ENCODE assay signal across 28 cellular contexts in the genomic region with DNA sequence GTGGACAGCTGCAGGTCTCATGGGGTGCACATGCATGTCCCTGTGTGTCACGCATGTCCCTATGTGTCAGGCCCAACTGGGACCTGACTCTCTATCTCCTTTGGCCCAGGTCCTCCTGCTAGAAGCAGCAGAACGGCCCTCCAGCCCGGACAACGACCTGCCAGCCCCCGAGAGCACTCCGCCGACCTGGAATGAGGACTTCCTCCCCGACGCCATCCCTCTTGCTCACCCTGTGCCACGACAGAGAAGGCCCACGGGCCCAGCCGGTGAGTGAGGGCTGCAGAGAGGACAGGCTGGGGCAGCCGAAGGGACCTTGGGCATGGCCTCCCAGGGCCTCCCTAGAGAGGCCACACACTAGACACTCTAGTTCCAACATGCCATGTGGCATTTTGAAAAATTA.
"Had no signal": no experiment of that assay in that cellular context is flagged by ENCODE, and none has a peak within 500 bp of the region (broad histone marks: within the 10 kb centered on the region; RNA-seq: fewer than 3 reads in every experiment).

No MANE protein-coding gene starts in this region.

- H3K4me3 Mint-ChIP-seq: immature natural killer cell; naive thymus-derived CD8-positive, alpha-beta T cell; nephron; neural crest cell; stimulated activated naive B cell treated with anti-CD40 and anti-IgM and Interleukin-4, amounts not matched to agents 10 μg/mL and 1 μg/mL and 100 μg/mL, for 72 hours had no signal

- H3K27ac ChIP-seq: lower lobe of right lung, neutrophil, ovary, right atrium auricular region, skin epidermis, stomach, testis, thyroid gland, transverse colon, upper lobe of left lung, vagina had no signal

- H3K36me3 Mint-ChIP-seq: immature natural killer cell; naive thymus-derived CD8-positive, alpha-beta T cell; stimulated activated naive B cell treated with anti-CD40 and anti-IgM and Interleukin-4, amounts not matched to agents 10 μg/mL and 1 μg/mL and 100 μg/mL, for 72 hours had no signal

- H3K9me3 ChIP-seq: lower lobe of right lung, neutrophil, ovary, right atrium auricular region, stomach, testis, thyroid gland, transverse colon, upper lobe of left lung, vagina had no signal

- H3K27me3 Mint-ChIP-seq: progenitor cell of endocrine pancreas had no signal

- H3K36me3 ChIP-seq: lower lobe of right lung, neutrophil, ovary, right atrium auricular region, stomach, thyroid gland, transverse colon, upper lobe of left lung, vagina had no signal

- DNase-seq: hypothalamus; immature natural killer cell; islet precursor cell; lower lobe of right lung; mammary epithelial cell; mesenchymal stem cell; naive thymus-derived CD8-positive, alpha-beta T cell; occipital lobe; ovary; stimulated activated CD4-positive, alpha-beta T cell treated with anti-CD3 and anti-CD28 coated beads, Interleukin-12 subunit alpha, Interleukin-12 subunit beta, amount 100 ng/mL, for 4 hours; stimulated activated CD4-positive, alpha-beta T cell treated with anti-CD3 and anti-CD28 coated beads, Interleukin-15, amount 100 ng/mL, for 24 hours; stimulated activated CD4-positive, alpha-beta T cell treated with anti-CD3 and anti-CD28 coated beads, Interleukin-2, amount 100 ng/mL, for 24 hours; stimulated activated CD4-positive, alpha-beta T cell treated with anti-CD3 and anti-CD28 coated beads, Interleukin-4, amount 100 ng/mL, for 1 hour; stimulated activated naive B cell treated with anti-CD40 and anti-IgM and Interleukin-4, amounts not matched to agents 10 μg/mL and 1 μg/mL and 100 μg/mL, for 72 hours; stimulated activated naive CD8-positive, alpha-beta T cell treated with anti-CD3 and anti-CD28 coated beads, Interleukin-15, Interleukin-2, amounts not matched to agents 100 U/mL and 50 U/mL, for 24 hours; stomach; testis; thyroid gland; transverse colon had no signal

- H3K27me3 ChIP-seq: neutrophil, ovary, right atrium auricular region, testis, thyroid gland, transverse colon, upper lobe of left lung, vagina had no signal

- H3K9me3 Mint-ChIP-seq: immature natural killer cell; naive thymus-derived CD8-positive, alpha-beta T cell; nephron; neural crest cell; stimulated activated naive B cell treated with anti-CD40 and anti-IgM and Interleukin-4, amounts not matched to agents 10 μg/mL and 1 μg/mL and 100 μg/mL, for 72 hours had no signal

- H3K4me1 ChIP-seq: lower lobe of right lung, vagina had no signal

- H3K27ac Mint-ChIP-seq: progenitor cell of endocrine pancreas; stimulated activated naive B cell treated with anti-CD40 and anti-IgM and Interleukin-4, amounts not matched to agents 10 μg/mL and 1 μg/mL and 100 μg/mL, for 72 hours had no signal

- ATAC-seq: left lobe of liver; lower lobe of right lung; stimulated activated naive CD8-positive, alpha-beta T cell treated with anti-CD3 and anti-CD28 coated beads, Interleukin-15, Interleukin-2, amounts not matched to agents 100 U/mL and 50 U/mL, for 24 hours had no signal

- H3K4me3 ChIP-seq: lower lobe of right lung, ovary, right atrium auricular region, skin epidermis, stomach, testis, thyroid gland, transverse colon, upper lobe of left lung, vagina had no signal
